In genomic region chr15:96125681-96126080, GRCh38 we compare ENCODE assay signal across 2 cellular contexts.
A peak's percentile ranks its signal among the peaks of the same experiment; 100 is the strongest.
TF ChIP-seq lines count a peak whose summit lies in the region.

No MANE protein-coding gene starts in this region.

TF ChIP-seq in HEK293, 187 proteins besides CTCF, POLR2A, EP300 and RAD21 (continued from another document and continues in another):
- TF ChIP-seq ZNF704 (tag by site-specific recombination; IDR thresholded peaks at IDR 0.05), result no peak
- TF ChIP-seq ZNF121 (tag by site-specific recombination; IDR thresholded peaks at IDR 0.05), result no peak
- peak; percentile 35; the same call in 1 of the 2 replicates for TF ChIP-seq ZEB2 (tag by site-specific recombination; IDR thresholded peaks at IDR 0.05)
- TF ChIP-seq ZNF473 (tag by site-specific recombination; IDR thresholded peaks at IDR 0.05), result no peak
- TF ChIP-seq ZBTB7A (tag by site-specific recombination; IDR thresholded peaks at IDR 0.05; ENCODE audit: low read depth), result no peak
- TF ChIP-seq ZNF248 (tag by site-specific recombination; IDR thresholded peaks at IDR 0.05), result no peak
- TF ChIP-seq EGR2 (tag by site-specific recombination; IDR thresholded peaks at IDR 0.05; ENCODE audit: low read depth), result no peak
- TF ChIP-seq ZNF629 (tag by site-specific recombination; IDR thresholded peaks at IDR 0.05), result peak; percentile 49; the same call in 1 of the 2 replicates
- no peak for TF ChIP-seq ZNF184 (tag by site-specific recombination; IDR thresholded peaks at IDR 0.05)
- TF ChIP-seq ZFP69B (tag by site-specific recombination; IDR thresholded peaks at IDR 0.05), result no peak
- no peak for TF ChIP-seq ZNF311 (tag by site-specific recombination; IDR thresholded peaks at IDR 0.05; ENCODE audit: borderline replicate concordance)
- no peak for TF ChIP-seq ZBTB49 (tag by site-specific recombination; IDR thresholded peaks at IDR 0.05; ENCODE audit: low read depth)
- TF ChIP-seq ZNF335 (tag by site-specific recombination; conservative IDR thresholded peaks at IDR 0.05), result peak; percentile 60
- TF ChIP-seq ZNF623 (tag by site-specific recombination; IDR thresholded peaks at IDR 0.05), result no peak
- no peak for TF ChIP-seq SETDB1 (IDR thresholded peaks at IDR 0.05; ENCODE audit: insufficient read length, low read length)
- TF ChIP-seq KLF1 (tag by site-specific recombination; IDR thresholded peaks at IDR 0.05), result peak; percentile 91
- no peak for TF ChIP-seq ZNF157 (tag by site-specific recombination; IDR thresholded peaks at IDR 0.05)
- no peak for TF ChIP-seq ZNF837 (tag by site-specific recombination; IDR thresholded peaks at IDR 0.05)
- no peak for TF ChIP-seq ZNF391 (tag by site-specific recombination; IDR thresholded peaks at IDR 0.05; ENCODE audit: borderline replicate concordance, low read depth)
- no peak for TF ChIP-seq ZNF239 (tag by site-specific recombination; IDR thresholded peaks at IDR 0.05)
- TF ChIP-seq PRDM1 (tag by site-specific recombination; IDR thresholded peaks at IDR 0.05), result no peak
- TF ChIP-seq ZFP41 (tag by site-specific recombination; IDR thresholded peaks at IDR 0.05; ENCODE audit: borderline replicate concordance), result no peak
- no peak for TF ChIP-seq ZNF626 (tag by site-specific recombination; IDR thresholded peaks at IDR 0.05)
- no peak for TF ChIP-seq YY2 (tag by site-specific recombination; IDR thresholded peaks at IDR 0.05)
- TF ChIP-seq ZNF302 (tag by site-specific recombination; IDR thresholded peaks at IDR 0.05; ENCODE audit: low read depth), result no peak
- no peak for TF ChIP-seq ZNF404 (tag by site-specific recombination; IDR thresholded peaks at IDR 0.05)
- TF ChIP-seq GLIS2 (tag by site-specific recombination; IDR thresholded peaks at IDR 0.05), result no peak
- no peak for TF ChIP-seq ZNF529 (tag by site-specific recombination; IDR thresholded peaks at IDR 0.05; ENCODE audit: insufficient replicate concordance)
- no peak for TF ChIP-seq ZNF658 (tag by site-specific recombination; IDR thresholded peaks at IDR 0.05)
- TF ChIP-seq ZNF362 (tag by site-specific recombination; IDR thresholded peaks at IDR 0.05), result no peak
- no peak for TF ChIP-seq ZBTB21 (tag by site-specific recombination; IDR thresholded peaks at IDR 0.05)
- TF ChIP-seq ZNF791 (tag by site-specific recombination; IDR thresholded peaks at IDR 0.05), result no peak
- 0 out of 2 replicates have a peak, but pooled peaks have one; percentile 32 for TF ChIP-seq INSM2 (tag by site-specific recombination; IDR thresholded peaks at IDR 0.05)
- TF ChIP-seq ZNF610 (tag by site-specific recombination; IDR thresholded peaks at IDR 0.05; ENCODE audit: borderline replicate concordance), result no peak

TF ChIP-seq in GM23338, 12 proteins besides CTCF, POLR2A, EP300 and RAD21 (continued from another document):
- TF ChIP-seq REST (IDR thresholded peaks at IDR 0.05; ENCODE audit: unreplicated experiment) (no peak), EZH2 (IDR thresholded peaks at IDR 0.05; ENCODE audit: low read depth, unreplicated experiment) (no peak), STAT1 (IDR thresholded peaks at IDR 0.05; ENCODE audit: unreplicated experiment) (no peak)
TF ChIP-seq in GM23338: peak in this region for 0.
